Comparison of ENCODE assay signal across 8 cellular contexts in genomic region chrX:136146614-136147319, GRCh38. TPM values are rescaled to one million over a fixed set of nuclear protein-coding genes. Genes with fewer than 3 reads are reported as not detected.
DNase-seq lines count a peak whose midpoint lies in the region; FAIRE-seq and TF ChIP-seq lines count a peak whose summit lies in the region.

No MANE protein-coding gene starts in this region.

- H3K4me1 ChIP-seq in HUES48 (ENCODE audit: control insufficient read depth, insufficient read depth, low read length) (peaks cover 20% of the 10 kb centered on the region), osteoblast (ENCODE audit: insufficient read depth, low read length) (peaks cover 3% of the 10 kb centered on the region)

- H2AFZ ChIP-seq in osteoblast (ENCODE audit: low read length), result peak overlapping the region; percentile 27

- H3K36me3 ChIP-seq in BJ (ENCODE audit: control insufficient read depth, insufficient read depth, low read length) (no peaks in the 10 kb centered on the region), HUES48 (ENCODE audit: control insufficient read depth, insufficient read depth, low read length) (no peaks in the 10 kb centered on the region), osteoblast (ENCODE audit: insufficient read depth, low read length) (no peaks in the 10 kb centered on the region)

- H3K9me3 ChIP-seq in HUES48 (ENCODE audit: control insufficient read depth, insufficient read depth, low read length) (no peaks in the 10 kb centered on the region), osteoblast (ENCODE audit: low read depth, low read length) (no peaks in the 10 kb centered on the region)

- H3K9ac ChIP-seq in HUES48 (ENCODE audit: low read depth, low read length), result peak overlapping the region; percentile 66

- POLR2A ChIA-PET in BJ (lab: Charles Lee), result no interaction called here

- no peak for DNase-seq in BJ (ENCODE audit: low read depth)
- peak; percentile 11 for DNase-seq in activated T-cell treated with anti-CD3 and anti-CD28 coated beads for 4 hours
- no peak for DNase-seq in fibroblast of mammary gland (ENCODE audit: low read depth)
- peak; percentile 88 for DNase-seq in osteoblast (ENCODE audit: insufficient read length, low spot score, missing footprints)
- no peak for DNase-seq in SHP77 treated with DMSO at 0.1 percent for 48 hours (lab: John Stamatoyannopoulos, UW)
- no peak for DNase-seq in H54 (ENCODE audit: insufficient read length, low spot score)
- no peak for DNase-seq in occipital lobe (lab: John Stamatoyannopoulos, UW)

- peaks cover 7% of the 10 kb centered on the region for H3K27me3 ChIP-seq in BJ (ENCODE audit: control insufficient read depth, insufficient read depth, low read length)
- peaks cover 36% of the 10 kb centered on the region for H3K27me3 ChIP-seq in HUES48 (ENCODE audit: control insufficient read depth, insufficient read depth, low read length)
- peaks cover 3% of the 10 kb centered on the region for H3K27me3 ChIP-seq in osteoblast (ENCODE audit: insufficient read depth, low read length)

- FAIRE-seq in H54 (lab: Jason Lieb, UNC), result no peak

- CTCF ChIA-PET in BJ (lab: Yijun Ruan, JAX), result interaction anchor here (0.6 to 2.1 kb wide), 3 partner anchors 14 to 118 kb away, joined by 3 to 5 read pairs (median 3); no protein-coding TSS in a partner anchor

- H3K4me2 ChIP-seq in osteoblast (ENCODE audit: insufficient read depth, low read length), result peak overlapping the region; percentile 68

- no peak overlapping the region for H3K27ac ChIP-seq in HUES48 (ENCODE audit: low read depth, low read length)
- H3K27ac ChIP-seq in osteoblast (ENCODE audit: low read depth, low read length), result no peak overlapping the region

- H3K79me2 ChIP-seq in osteoblast (ENCODE audit: insufficient read depth, low read length), result no peaks in the 10 kb centered on the region

- TF ChIP-seq CTCF in BJ (IDR thresholded peaks at IDR 0.05; ENCODE audit: insufficient read depth, low read depth, low read length), result no peak
- TF ChIP-seq CTCF in fibroblast of mammary gland (conservative IDR thresholded peaks at IDR 0.05; ENCODE audit: control insufficient read depth, insufficient read depth, low read depth, low read length), result no peak
- TF ChIP-seq CTCF in osteoblast (IDR thresholded peaks at IDR 0.05; ENCODE audit: extremely low read depth, low read depth, low read length), result no peak

- TF ChIP-seq POLR2A in H54 (IDR thresholded peaks at IDR 0.05; ENCODE audit: low read depth, low read length), result no peak

- H4K20me1 ChIP-seq in osteoblast (ENCODE audit: insufficient read depth, low read length), result no peaks in the 10 kb centered on the region

- H3K4me3 ChIP-seq in BJ (ENCODE audit: low read depth, low read length) (peak overlapping the region; percentile 50), HUES48 (ENCODE audit: low read depth, low read length) (peak overlapping the region; percentile 79), fibroblast of mammary gland (ENCODE audit: control insufficient read depth, low read depth, low read length) (peak overlapping the region; percentile 49), osteoblast (ENCODE audit: insufficient read depth, low read length) (peak overlapping the region; percentile 72)

RNA-seq across cellular contexts. Expression of gene FHL1, which starts 0.6 kb away (rescaled TPM):
- polyA plus RNA-seq in BJ (2011; rRNA removed), result 1,198 and 1,251 TPM in 2 replicates
- polyA minus RNA-seq in BJ (2011; rRNA and poly(A)+ RNA removed), result 745 and 1,379 TPM in 2 replicates
- total RNA-seq in osteoblast (51.8 and 68.7 TPM in 2 replicates), occipital lobe (90.0 TPM)

Comparison
In these comparisons a context has a peak if more than half of its experiments do, and no peak if none do; other contexts are left out.
1. DNase-seq: peak in activated T-cell treated with anti-CD3 and anti-CD28 coated beads for 4 hours (single experiment) and osteoblast (single experiment); none in BJ (single experiment), fibroblast of mammary gland (single experiment), SHP77 treated with DMSO at 0.1 percent for 48 hours (single experiment), H54 (single experiment) and occipital lobe (single experiment).
2. Peak in every context shown above with its lines, with median percentiles within 50 percentile points of each other: H3K4me3 ChIP-seq.